22 cellular contexts compared by ENCODE assay signal in genomic region chr12:79521576-79521975, GRCh38.
DNase-seq lines count a peak whose midpoint lies in the region; ATAC-seq and TF ChIP-seq lines count a peak whose summit lies in the region.
"Had no signal": no experiment of that assay in that cellular context is flagged by ENCODE, and none has a peak within 500 bp of the region (broad histone marks: within the 10 kb centered on the region; RNA-seq: fewer than 3 reads in every experiment).

No MANE protein-coding gene starts in this region.

- peaks cover 8% of the 10 kb centered on the region for H3K9me3 Mint-ChIP-seq in MCF 10A (ENCODE audit: unreplicated experiment)
- H3K9me3 Mint-ChIP-seq in activated T-helper 17 cell treated with anti-CD3 and anti-CD28 coated beads, Interleukin-2, amount 50 U/mL, for 72 hours = no peaks in the 10 kb centered on the region
- peaks cover 22% of the 10 kb centered on the region for H3K9me3 Mint-ChIP-seq in Caco-2 (ENCODE audit: unreplicated experiment)

- H3K4me2 ChIP-seq in mammary epithelial cell (ENCODE audit: insufficient read depth, low read depth, low read length) = no peak overlapping the region
- H3K4me2 ChIP-seq: SK-N-SH had no signal

- H3K27ac ChIP-seq in mammary epithelial cell (ENCODE audit: insufficient read depth, low read depth, low read length) (no peak overlapping the region), foreskin keratinocyte (no peak overlapping the region), upper lobe of left lung (no peak overlapping the region)
- H3K27ac ChIP-seq: 22Rv1 had no signal

- no peaks in the 10 kb centered on the region for H3K27me3 ChIP-seq in mammary epithelial cell (ENCODE audit: insufficient read depth, low read length)
- no peaks in the 10 kb centered on the region for H3K27me3 ChIP-seq in foreskin keratinocyte
- no peaks in the 10 kb centered on the region for H3K27me3 ChIP-seq in Caco-2 (replicated peaks; ENCODE audit: control insufficient read depth, insufficient read depth, low read length)
- H3K27me3 ChIP-seq in upper lobe of left lung = no peaks in the 10 kb centered on the region

- in situ Hi-C loops in mammary epithelial cell (cut with MboI; ENCODE audit: low sequenced_read_pairs in 2 of 2) = no loop called here

- no peaks in the 10 kb centered on the region for H4K20me1 ChIP-seq in mammary epithelial cell (ENCODE audit: insufficient read depth, low read length)

- peak; percentile 28 for ATAC-seq in activated T-helper 17 cell treated with anti-CD3 and anti-CD28 coated beads, Interleukin-2, amount 50 U/mL, for 72 hours (replicated peaks)
- ATAC-seq in foreskin keratinocyte (peak; percentile 57), GM21526 (IDR thresholded peaks at IDR 0.05; ENCODE audit: low FRiP score, unreplicated experiment) (no peak), upper lobe of left lung (ENCODE audit: low FRiP score in 2 of 2) (no peak)
- ATAC-seq: GM12878 had no signal

- dilution Hi-C loops in mammary epithelial cell (cut with HindIII; ENCODE audit: low sequenced_read_pairs) = no loop called here

- H3K36me3 ChIP-seq in mammary epithelial cell (ENCODE audit: insufficient read depth, low read length) = no peaks in the 10 kb centered on the region
- H3K36me3 ChIP-seq in Caco-2 (ENCODE audit: control insufficient read depth, insufficient read depth, low read length) = no peaks in the 10 kb centered on the region
- H3K36me3 ChIP-seq in upper lobe of left lung = no peaks in the 10 kb centered on the region
- H3K36me3 ChIP-seq: BE2C had no signal

- H3K4me1 Mint-ChIP-seq in MCF 10A (ENCODE audit: insufficient read depth, unreplicated experiment) (no peaks in the 10 kb centered on the region), Caco-2 (ENCODE audit: low read depth, unreplicated experiment) (peaks cover 7% of the 10 kb centered on the region)
- no peaks in the 10 kb centered on the region for H3K4me1 Mint-ChIP-seq in activated T-helper 17 cell treated with anti-CD3 and anti-CD28 coated beads, Interleukin-2, amount 50 U/mL, for 72 hours
- H3K4me1 Mint-ChIP-seq: CD4-positive, CD25-positive, alpha-beta regulatory T cell had no signal

- DNase-seq in mammary epithelial cell = peak; percentile 44
- DNase-seq in MCF 10A (ENCODE audit: unreplicated experiment) = no peak
- peak in 1 of 2 donors; percentile 29 for DNase-seq in foreskin keratinocyte
- DNase-seq in Caco-2 = no peak
- no peak for DNase-seq in OCI-M2 (lab: John Stamatoyannopoulos, UW; ENCODE audit: unreplicated experiment)
- no peak for DNase-seq in upper lobe of left lung
- DNase-seq: BE2C; CD4-positive, CD25-positive, alpha-beta regulatory T cell; COR-L47; DMS153; Kasumi-1; MV-4-11; NCI-H1694 treated with DMSO at 0.1 percent for 48 hours; NCI-H510A; NCI-H748 treated with DMSO at 0.1 percent for 48 hours; NK-92 treated with Interleukin-12 subunit alpha and Interleukin-12 subunit beta, amount 100 ng/mL, for 24 hours; SHP77 treated with DMSO at 0.1 percent for 48 hours; SK-N-SH had no signal

- H2AFZ ChIP-seq in mammary epithelial cell (ENCODE audit: low read depth, low read length) = peak overlapping the region; percentile 8

- peaks cover 5% of the 10 kb centered on the region for H3K4me1 ChIP-seq in mammary epithelial cell (ENCODE audit: insufficient read depth, low read length)
- no peaks in the 10 kb centered on the region for H3K4me1 ChIP-seq in foreskin keratinocyte
- 0 out of 2 replicates have a peak, but pooled peaks cover 5% of the 10 kb centered on the region for H3K4me1 ChIP-seq in Caco-2
- H3K4me1 ChIP-seq in upper lobe of left lung = no peaks in the 10 kb centered on the region
- H3K4me1 ChIP-seq: BE2C had no signal

- TF ChIP-seq POLR2A in upper lobe of left lung (IDR thresholded peaks at IDR 0.05) = no peak

- no peak overlapping the region for H3K9ac ChIP-seq in mammary epithelial cell (ENCODE audit: insufficient read depth, low read length)
- H3K9ac ChIP-seq: SK-N-SH had no signal

- WGBS in mammary epithelial cell (ENCODE audit: low coverage, missing lambda C conversion rate) = 67% methylated on average over 1 of the region's 1 CpG
- WGBS in upper lobe of left lung, 2 donors = 88 to 100% methylated on average over 1 of the region's 1 CpG

- POLR2A ChIA-PET in MCF 10A (lab: Yijun Ruan, JAX) = no interaction called here
- POLR2A ChIA-PET in Caco-2 (lab: Charles Lee) = no interaction called here

- BruUV-seq in mammary epithelial cell (replicated peaks; lab: Mats Ljungman, UMichigan) (no TSS peak), MCF 10A (replicated peaks; lab: Mats Ljungman, UMichigan) (no TSS peak), Caco-2 (replicated peaks; lab: Mats Ljungman, UMichigan) (no TSS peak)

- no peaks in the 10 kb centered on the region for H3K27me3 Mint-ChIP-seq in MCF 10A (ENCODE audit: insufficient read depth, unreplicated experiment)
- H3K27me3 Mint-ChIP-seq in activated T-helper 17 cell treated with anti-CD3 and anti-CD28 coated beads, Interleukin-2, amount 50 U/mL, for 72 hours = no peaks in the 10 kb centered on the region
- no peaks in the 10 kb centered on the region for H3K27me3 Mint-ChIP-seq in Caco-2 (ENCODE audit: insufficient read depth, unreplicated experiment)
- H3K27me3 Mint-ChIP-seq: CD4-positive, CD25-positive, alpha-beta regulatory T cell had no signal

- no peaks in the 10 kb centered on the region for H3K79me2 ChIP-seq in mammary epithelial cell (ENCODE audit: insufficient read depth, low read length)

- TF ChIP-seq CTCF in mammary epithelial cell (conservative IDR thresholded peaks at IDR 0.05 in 1 of 2, IDR thresholded peaks at IDR 0.05 in 1 of 2; ENCODE audit: extremely low read depth in 1 of 2, insufficient read depth in 1 of 2, low read depth in 1 of 2, low read length in 2 of 2) = no peak
- TF ChIP-seq CTCF in MCF 10A (IDR thresholded peaks at IDR 0.05; ENCODE audit: unreplicated experiment) = no peak
- no peak for TF ChIP-seq CTCF in foreskin keratinocyte (conservative IDR thresholded peaks at IDR 0.05)
- no peak for TF ChIP-seq CTCF in Caco-2 (IDR thresholded peaks at IDR 0.05; ENCODE audit: insufficient read depth in 1 of 2, low read depth in 1 of 2, low read length in 1 of 2, severe bottlenecking in 1 of 2, unreplicated experiment in 1 of 2)
- no peak for TF ChIP-seq CTCF in upper lobe of left lung (IDR thresholded peaks at IDR 0.05)

- no peaks in the 10 kb centered on the region for H3K9me3 ChIP-seq in mammary epithelial cell (replicated peaks; ENCODE audit: insufficient read depth, low read length)
- peaks cover 6% of the 10 kb centered on the region for H3K9me3 ChIP-seq in Caco-2
- H3K9me3 ChIP-seq in upper lobe of left lung = no peaks in the 10 kb centered on the region
- H3K9me3 ChIP-seq: BE2C, SK-N-SH had no signal

- H3K36me3 Mint-ChIP-seq in MCF 10A (ENCODE audit: insufficient read depth, unreplicated experiment) = peaks cover 6% of the 10 kb centered on the region
- H3K36me3 Mint-ChIP-seq in activated T-helper 17 cell treated with anti-CD3 and anti-CD28 coated beads, Interleukin-2, amount 50 U/mL, for 72 hours (ENCODE audit: low read depth) = no peaks in the 10 kb centered on the region
- no peaks in the 10 kb centered on the region for H3K36me3 Mint-ChIP-seq in Caco-2 (ENCODE audit: insufficient read depth, unreplicated experiment)
- H3K36me3 Mint-ChIP-seq: CD4-positive, CD25-positive, alpha-beta regulatory T cell had no signal

- CTCF ChIA-PET in mammary epithelial cell (lab: Charles Lee; ENCODE audit: low non-redundant PET) = no interaction called here
- CTCF ChIA-PET in MCF 10A (lab: Yijun Ruan, JAX) = no interaction called here
- CTCF ChIA-PET in Caco-2 (lab: Charles Lee) = no interaction called here

- H3K4me3 ChIP-seq in mammary epithelial cell (replicated peaks in 1 of 3; ENCODE audit: insufficient read depth in 1 of 3, low read depth in 2 of 3, low read length in 3 of 3) = no peak overlapping the region
- no peak overlapping the region for H3K4me3 ChIP-seq in Caco-2 (ENCODE audit: low read depth, low read length)
- H3K4me3 ChIP-seq in upper lobe of left lung = no peak overlapping the region
- H3K4me3 ChIP-seq: GM12878 had no signal

- no peak overlapping the region for H3K4me3 Mint-ChIP-seq in MCF 10A (ENCODE audit: unreplicated experiment)
- H3K4me3 Mint-ChIP-seq in activated T-helper 17 cell treated with anti-CD3 and anti-CD28 coated beads, Interleukin-2, amount 50 U/mL, for 72 hours = no peak overlapping the region
- H3K4me3 Mint-ChIP-seq in Caco-2 (ENCODE audit: unreplicated experiment) = no peak overlapping the region
- H3K4me3 Mint-ChIP-seq: CD4-positive, CD25-positive, alpha-beta regulatory T cell had no signal

- no peak for TF ChIP-seq EP300 in upper lobe of left lung (IDR thresholded peaks at IDR 0.05)

- no peak overlapping the region for H3K27ac Mint-ChIP-seq in MCF 10A (ENCODE audit: low read depth, unreplicated experiment)
- no peak overlapping the region for H3K27ac Mint-ChIP-seq in activated T-helper 17 cell treated with anti-CD3 and anti-CD28 coated beads, Interleukin-2, amount 50 U/mL, for 72 hours
- H3K27ac Mint-ChIP-seq in Caco-2 (ENCODE audit: unreplicated experiment) = no peak overlapping the region
- H3K27ac Mint-ChIP-seq: CD4-positive, CD25-positive, alpha-beta regulatory T cell had no signal

- intact Hi-C loops in mammary epithelial cell (cut with micrococcal nuclease) (no loop called here), MCF 10A (cut with micrococcal nuclease) (no loop called here), Caco-2 (cut with micrococcal nuclease; ENCODE audit: unreplicated experiment) (no loop called here)

Comparison
In these comparisons a context has a peak if more than half of its experiments do, and no peak if none do; other contexts are left out.
1. ATAC-seq: peak in activated T-helper 17 cell treated with anti-CD3 and anti-CD28 coated beads, Interleukin-2, amount 50 U/mL, for 72 hours (single experiment) and foreskin keratinocyte (single experiment); none in GM21526 (single experiment) and upper lobe of left lung (0 of 2).